In the genomic region with DNA sequence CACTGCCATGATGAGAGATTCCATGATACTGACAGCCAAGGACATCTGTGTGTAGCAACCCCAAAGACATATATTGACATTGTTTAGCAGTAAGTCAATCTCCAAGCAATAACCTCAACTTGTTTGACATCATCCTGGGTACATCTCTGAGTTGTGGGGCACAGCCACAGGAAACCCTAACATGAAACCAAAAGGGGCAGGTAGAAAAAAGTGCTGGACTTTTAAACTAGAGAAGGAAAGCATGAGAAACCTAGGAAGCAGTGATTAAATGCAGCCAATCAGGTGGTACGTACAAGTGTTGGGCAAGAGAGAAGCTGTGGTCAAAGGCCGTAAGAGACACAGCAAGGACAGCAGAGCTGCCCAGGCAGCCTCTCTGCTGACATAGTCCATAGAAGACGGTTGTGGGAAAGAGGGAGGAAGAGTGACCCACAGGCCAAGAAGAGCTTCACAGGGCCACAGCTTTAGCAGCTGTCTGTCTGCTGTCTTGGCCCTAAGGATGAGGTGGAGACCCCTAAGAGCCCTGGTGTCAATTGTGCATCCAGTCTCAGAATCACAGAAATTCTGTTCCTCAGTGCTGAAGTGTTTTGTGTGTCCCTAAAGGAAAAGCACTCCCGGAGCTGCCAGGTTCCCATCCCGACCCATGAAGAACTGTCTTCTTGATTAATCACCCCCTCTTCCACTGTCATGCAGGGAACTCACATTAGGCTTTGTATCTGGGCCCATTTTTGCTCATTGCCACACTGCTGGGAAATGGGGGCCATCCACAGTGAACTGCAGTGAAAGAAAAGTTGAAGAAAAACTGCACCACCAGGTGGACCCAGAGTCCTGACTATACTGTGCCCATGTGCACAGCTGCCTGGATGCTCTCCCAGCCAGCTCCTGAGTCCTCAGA, we compare ENCODE assay signal across 8 cellular contexts. TPM values are rescaled to one million over a fixed set of nuclear protein-coding genes. Genes with fewer than 3 reads are reported as not detected.
A peak's percentile ranks its signal among the peaks of the same experiment; 100 is the strongest.
DNase-seq lines count a peak whose midpoint lies in the region; ATAC-seq and TF ChIP-seq lines count a peak whose summit lies in the region.

No MANE protein-coding gene starts in this region.

- TF ChIP-seq CTCF in GM10266 (IDR thresholded peaks at IDR 0.05; ENCODE audit: control insufficient read depth, insufficient read depth, low read depth, missing control alignments) = peak; percentile 46

- peak; percentile 53 for DNase-seq in ACHN
- DNase-seq in GM10266 (ENCODE audit: extremely low spot score) = no peak
- DNase-seq in NCI-H1092 treated with DMSO at 0.1 percent for 48 hours (lab: John Stamatoyannopoulos, UW) = peak; percentile 25
- peak; percentile 12 for DNase-seq in activated naive CD8-positive, alpha-beta T cell treated with anti-CD3 and anti-CD28 coated beads for 36 hours
- DNase-seq in islet precursor cell = peak; percentile 78

- ATAC-seq in HG03196 (IDR thresholded peaks at IDR 0.05; ENCODE audit: unreplicated experiment) (no peak), GM19397 (IDR thresholded peaks at IDR 0.05; ENCODE audit: unreplicated experiment) (no peak), HG03469 (IDR thresholded peaks at IDR 0.05; ENCODE audit: unreplicated experiment) (no peak)

- in situ Hi-C loops in ACHN (cut with HindIII; ENCODE audit: low pct_ligation_motif_present, low pct_unique_long_range_greater_than_20kb, low sequenced_read_pairs) = no loop called here

- no peak overlapping the region for H3K27ac Mint-ChIP-seq in activated naive CD8-positive, alpha-beta T cell treated with anti-CD3 and anti-CD28 coated beads for 36 hours

- peaks cover 4% of the 10 kb centered on the region for H3K36me3 Mint-ChIP-seq in activated naive CD8-positive, alpha-beta T cell treated with anti-CD3 and anti-CD28 coated beads for 36 hours

- no peaks in the 10 kb centered on the region for H3K27me3 Mint-ChIP-seq in activated naive CD8-positive, alpha-beta T cell treated with anti-CD3 and anti-CD28 coated beads for 36 hours

- no peaks in the 10 kb centered on the region for H3K4me1 Mint-ChIP-seq in activated naive CD8-positive, alpha-beta T cell treated with anti-CD3 and anti-CD28 coated beads for 36 hours

- H3K4me3 Mint-ChIP-seq in activated naive CD8-positive, alpha-beta T cell treated with anti-CD3 and anti-CD28 coated beads for 36 hours = no peak overlapping the region

- no peaks in the 10 kb centered on the region for H3K9me3 Mint-ChIP-seq in activated naive CD8-positive, alpha-beta T cell treated with anti-CD3 and anti-CD28 coated beads for 36 hours

RNA-seq across cellular contexts. Expression of gene CHN1, which starts 25.4 kb away (rescaled TPM):
- total RNA-seq in activated naive CD8-positive, alpha-beta T cell treated with anti-CD3 and anti-CD28 coated beads for 36 hours = 10 to 100 TPM; 17.6 to 18.6 TPM
